8 cellular contexts compared by ENCODE assay signal in the genomic region with DNA sequence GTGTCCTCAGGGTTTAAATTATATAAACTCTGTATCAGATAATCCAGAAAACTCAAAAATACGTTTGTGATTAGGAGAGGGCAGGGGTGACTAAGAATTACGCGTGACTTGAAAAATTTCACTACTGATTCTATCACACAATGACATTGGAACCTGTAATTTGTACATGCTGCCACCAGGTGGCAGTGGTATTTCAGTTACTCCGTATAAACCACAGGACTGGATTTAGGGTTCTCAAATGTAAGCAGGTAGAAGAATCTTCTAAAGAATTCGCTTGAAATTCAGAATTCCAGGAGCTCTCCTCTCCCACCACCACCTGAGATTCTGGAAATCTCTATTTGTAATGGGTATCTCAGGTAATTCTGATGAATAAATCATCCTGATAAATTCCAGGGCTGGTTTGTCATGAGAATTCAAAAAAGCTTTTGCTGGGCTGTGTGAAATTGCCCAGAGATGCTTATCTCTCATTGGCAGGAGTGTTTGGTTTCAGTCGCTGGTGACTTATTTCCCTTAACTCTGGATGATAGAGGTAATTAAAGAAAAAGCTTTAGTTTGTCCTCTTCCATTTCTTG. TPM values are rescaled to one million over a fixed set of nuclear protein-coding genes. Genes with fewer than 3 reads are reported as not detected.
DNase-seq lines count a peak whose midpoint lies in the region; ATAC-seq lines count a peak whose summit lies in the region.

No MANE protein-coding gene starts in this region.

- H3K27ac ChIP-seq in right cardiac atrium (ENCODE audit: low read length): no peak overlapping the region

- intact Hi-C loops in right cardiac atrium (cut with DNase I): loop anchor here in 3 of 4 donors (10.0 kb wide), 1 partner anchor 254 kb away; no protein-coding TSS in a partner anchor

- no peaks in the 10 kb centered on the region for H3K9me3 ChIP-seq in right cardiac atrium (ENCODE audit: control insufficient read depth, low read length)

- ATAC-seq in HG02759 (IDR thresholded peaks at IDR 0.05; ENCODE audit: unreplicated experiment): peak; percentile 62
- no peak for ATAC-seq in GM19395 (IDR thresholded peaks at IDR 0.05; ENCODE audit: unreplicated experiment)
- ATAC-seq in right cardiac atrium: no peak
- ATAC-seq in GM21367 (IDR thresholded peaks at IDR 0.05; ENCODE audit: unreplicated experiment): no peak

- no peaks in the 10 kb centered on the region for H3K4me1 ChIP-seq in right cardiac atrium (ENCODE audit: control insufficient read depth, insufficient read depth, low read length)

- 34% methylated on average over 6 of the region's 6 CpGs for WGBS in right cardiac atrium

- peak; percentile 12 for DNase-seq in DMS53 treated with DMSO at 0.1 percent for 48 hours (lab: John Stamatoyannopoulos, UW; ENCODE audit: unreplicated experiment)
- peak; percentile 29 to 58 for DNase-seq in activated CD4-positive, alpha-beta T cell treated with anti-CD3 and anti-CD28 coated beads, Interleukin-2, amount 50 U/mL, for 48 hours
- peak; percentile 65 for DNase-seq in iPS-NIHi11 (ENCODE audit: low spot score)
- DNase-seq in dedifferentiated amniotic fluid mesenchymal stem cell (ENCODE audit: extremely low spot score): no peak
- no peak for DNase-seq in right cardiac atrium

- H3K4me3 ChIP-seq in right cardiac atrium (ENCODE audit: low read length): no peak overlapping the region

- H3K27me3 ChIP-seq in right cardiac atrium (ENCODE audit: control insufficient read depth, insufficient read depth): no peaks in the 10 kb centered on the region

RNA-seq across cellular contexts. Expression of a gene that starts 1.7 kb away (rescaled TPM):
- total RNA-seq in right cardiac atrium: not detected
- polyA plus RNA-seq in right cardiac atrium: not detected

RNA-seq across cellular contexts. Expression of a gene that starts 18.2 kb away (rescaled TPM):
- total RNA-seq in right cardiac atrium: not detected
- not detected for polyA plus RNA-seq in right cardiac atrium

RNA-seq across cellular contexts. Expression of a gene that starts 50.1 kb away (rescaled TPM):
- total RNA-seq in right cardiac atrium: not detected
- not detected for polyA plus RNA-seq in right cardiac atrium

Comparison
In these comparisons a context has a peak if more than half of its experiments do, and no peak if none do; other contexts are left out.
1. DNase-seq: peak in DMS53 treated with DMSO at 0.1 percent for 48 hours (single experiment), activated CD4-positive, alpha-beta T cell treated with anti-CD3 and anti-CD28 coated beads, Interleukin-2, amount 50 U/mL, for 48 hours (2 of 2) and iPS-NIHi11 (single experiment); none in dedifferentiated amniotic fluid mesenchymal stem cell (single experiment) and right cardiac atrium (0 of 3).